In genomic region chr2:198252472-198252871, GRCh38 we compare ENCODE assay signal across 3 cellular contexts.
"Had no signal": no experiment of that assay in that cellular context is flagged by ENCODE, and none has a peak within 500 bp of the region (broad histone marks: within the 10 kb centered on the region; RNA-seq: fewer than 3 reads in every experiment).

No MANE protein-coding gene starts in this region.

- H3K4me3 ChIP-seq: GM12878 had no signal

- DNase-seq: GDM1, GF-D8 had no signal

- ATAC-seq: GM12878 had no signal
